ENCODE assay signal across 1 cellular context in genomic region chr10:60733189-60733815, GRCh38.
A peak's percentile ranks its signal among the peaks of the same experiment; 100 is the strongest.
TF ChIP-seq lines count a peak whose summit lies in the region.

No MANE protein-coding gene starts in this region.

TF ChIP-seq in WTC11, 78 proteins besides CTCF, POLR2A, EP300 and RAD21 (continued from another document):
- TF ChIP-seq ELF4 (CRISPR knock-in tag; IDR thresholded peaks at IDR 0.05; ENCODE audit: low read depth) (0 out of 2 replicates have a peak, but pooled peaks have one; percentile 45), ZNF423 (CRISPR knock-in tag; IDR thresholded peaks at IDR 0.05) (peak; percentile 16)
- TF ChIP-seq, protein P1, sequence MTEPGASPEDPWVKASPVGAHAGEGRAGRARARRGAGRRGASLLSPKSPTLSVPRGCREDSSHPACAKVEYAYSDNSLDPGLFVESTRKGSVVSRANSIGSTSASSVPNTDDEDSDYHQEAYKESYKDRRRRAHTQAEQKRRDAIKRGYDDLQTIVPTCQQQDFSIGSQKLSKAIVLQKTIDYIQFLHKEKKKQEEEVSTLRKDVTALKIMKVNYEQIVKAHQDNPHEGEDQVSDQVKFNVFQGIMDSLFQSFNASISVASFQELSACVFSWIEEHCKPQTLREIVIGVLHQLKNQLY (CRISPR knock-in tag; IDR thresholded peaks at IDR 0.05): no peak
- TF ChIP-seq, protein P2, sequence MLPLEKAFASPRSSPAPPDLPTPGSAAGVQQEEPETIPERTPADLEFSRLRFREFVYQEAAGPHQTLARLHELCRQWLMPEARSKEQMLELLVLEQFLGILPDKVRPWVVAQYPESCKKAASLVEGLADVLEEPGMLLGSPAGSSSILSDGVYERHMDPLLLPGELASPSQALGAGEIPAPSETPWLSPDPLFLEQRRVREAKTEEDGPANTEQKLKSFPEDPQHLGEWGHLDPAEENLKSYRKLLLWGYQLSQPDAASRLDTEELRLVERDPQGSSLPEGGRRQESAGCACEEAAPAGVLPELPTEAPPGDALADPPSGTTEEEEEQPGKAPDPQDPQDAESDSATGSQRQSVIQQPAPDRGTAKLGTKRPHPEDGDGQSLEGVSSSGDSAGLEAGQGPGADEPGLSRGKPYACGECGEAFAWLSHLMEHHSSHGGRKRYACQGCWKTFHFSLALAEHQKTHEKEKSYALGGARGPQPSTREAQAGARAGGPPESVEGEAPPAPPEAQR (CRISPR knock-in tag; IDR thresholded peaks at IDR 0.05): no peak
